Comparison of ENCODE assay signal across 19 cellular contexts in genomic region chr6:20907486-20908071, GRCh38.
DNase-seq lines count a peak whose midpoint lies in the region; ATAC-seq and TF ChIP-seq lines count a peak whose summit lies in the region.
"Had no signal": no experiment of that assay in that cellular context is flagged by ENCODE, and none has a peak within 500 bp of the region (broad histone marks: within the 10 kb centered on the region; RNA-seq: fewer than 3 reads in every experiment).

No MANE protein-coding gene starts in this region.

- DNase-seq in DMS 273 (lab: John Stamatoyannopoulos, UW; ENCODE audit: unreplicated experiment): peak; percentile 29
- no peak for DNase-seq in DMS 273 treated with DMSO at 0.1 percent for 48 hours (lab: John Stamatoyannopoulos, UW)
- DNase-seq in NB4 (ENCODE audit: low read depth): peak; percentile 16
- peak; percentile 3 to 7 for DNase-seq in erythroblast (lab: John Stamatoyannopoulos, UW)
- DNase-seq in putamen (ENCODE audit: low spot score): peak; percentile 1
- DNase-seq in GM19238 (ENCODE audit: insufficient read length, low spot score): no peak
- DNase-seq: activated CD4-positive, alpha-beta T cell treated with anti-CD3 and anti-CD28 coated beads for 1 hour; COR-L47; NCI-H2029 treated with DMSO at 0.1 percent for 48 hours; NK-92 treated with Interleukin-12 subunit alpha and Interleukin-12 subunit beta, amount 100 ng/mL, for 24 hours; stimulated activated CD4-positive, alpha-beta T cell treated with anti-CD3 and anti-CD28 coated beads, Interleukin-4, amount 100 ng/mL, for 1 hour; stomach; T-helper 9 cell had no signal

- no peak overlapping the region for H3K4me3 ChIP-seq in NB4 (ENCODE audit: low read depth, low read length)
- H3K4me3 ChIP-seq: esophagus muscularis mucosa, gastrocnemius medialis, prostate gland, stomach, upper lobe of left lung had no signal

- ATAC-seq in GM21447 (IDR thresholded peaks at IDR 0.05; ENCODE audit: unreplicated experiment) (no peak), HG03097 (IDR thresholded peaks at IDR 0.05; ENCODE audit: low FRiP score, unreplicated experiment) (no peak)

- no peak for TF ChIP-seq CTCF in NB4 (IDR thresholded peaks at IDR 0.05; ENCODE audit: low read depth, low read length)

- TF ChIP-seq POLR2A in NB4 (IDR thresholded peaks at IDR 0.05; ENCODE audit: extremely low read depth, insufficient read length) (no peak), erythroblast (IDR thresholded peaks at IDR 0.05; ENCODE audit: low read length) (no peak)

Comparison
In these comparisons a context has a peak if more than half of its experiments do, and no peak if none do; other contexts are left out.
1. DNase-seq: peak in DMS 273 (single experiment), NB4 (single experiment), erythroblast (2 of 2) and putamen (single experiment); none in DMS 273 treated with DMSO at 0.1 percent for 48 hours (single experiment) and GM19238 (single experiment).